In genomic region chr9:79623799-79624721, GRCh38 we compare ENCODE assay signal across 8 cellular contexts. TPM values are rescaled to one million over a fixed set of nuclear protein-coding genes. Genes with fewer than 3 reads are reported as not detected.
A peak's percentile ranks its signal among the peaks of the same experiment; 100 is the strongest.
DNase-seq lines count a peak whose midpoint lies in the region; ATAC-seq, FAIRE-seq and TF ChIP-seq lines count a peak whose summit lies in the region.

No MANE protein-coding gene starts in this region.

- no peak overlapping the region for H3K9ac ChIP-seq in kidney (ENCODE audit: low read length in 2 of 2)

- no peaks in the 10 kb centered on the region for H3K27me3 Mint-ChIP-seq in CD4-positive, alpha-beta memory T cell
- no peaks in the 10 kb centered on the region for H3K27me3 Mint-ChIP-seq in chondrocyte (ENCODE audit: low read depth)
- H3K27me3 Mint-ChIP-seq in naive thymus-derived CD8-positive, alpha-beta T cell, result no peaks in the 10 kb centered on the region

- no peak for TF ChIP-seq POLR2A in suprapubic skin (IDR thresholded peaks at IDR 0.05)

- no peak overlapping the region for H3K4me3 ChIP-seq in CD4-positive, alpha-beta memory T cell (ENCODE audit: low read length in 2 of 2)
- no peak overlapping the region for H3K4me3 ChIP-seq in suprapubic skin
- H3K4me3 ChIP-seq in kidney (ENCODE audit: low read length in 2 of 2), result no peak overlapping the region

- H3K4me1 Mint-ChIP-seq in CD4-positive, alpha-beta memory T cell, result peaks cover 37 to 75% (median 53%) of the 10 kb centered on the region in 4 donors
- H3K4me1 Mint-ChIP-seq in chondrocyte (ENCODE audit: low read depth), result peaks cover 37% of the 10 kb centered on the region
- peaks cover 37 to 76% (median 60%) of the 10 kb centered on the region in 4 donors for H3K4me1 Mint-ChIP-seq in naive thymus-derived CD8-positive, alpha-beta T cell

- intact Hi-C loops in CD4-positive, alpha-beta memory T cell (cut with micrococcal nuclease), result loop anchor here (1.0 kb wide), 1 partner anchor 53 kb away; the partner anchor contains the start of gene TLE4
- intact Hi-C loops in kidney (cut with DNase I), result no loop called here

- H3K36me3 ChIP-seq in CD4-positive, alpha-beta memory T cell (ENCODE audit: insufficient read depth, low read length), result no peaks in the 10 kb centered on the region
- H3K36me3 ChIP-seq in suprapubic skin, result no peaks in the 10 kb centered on the region
- H3K36me3 ChIP-seq in kidney (ENCODE audit: control insufficient read depth in 1 of 2, insufficient read depth in 2 of 2, low read length in 2 of 2), result no peaks in the 10 kb centered on the region

- peak overlapping the region; percentile 1 for H3K27ac ChIP-seq in CD4-positive, alpha-beta memory T cell (ENCODE audit: low read depth, low read length)
- H3K27ac ChIP-seq in RWPE1 (no peak overlapping the region), suprapubic skin (no peak overlapping the region), kidney (ENCODE audit: low read depth in 2 of 2, low read length in 2 of 2) (no peak overlapping the region)

- TF ChIP-seq CTCF in RWPE1 (conservative IDR thresholded peaks at IDR 0.05; ENCODE audit: low read depth), result no peak
- no peak for TF ChIP-seq CTCF in chondrocyte (IDR thresholded peaks at IDR 0.05)
- no peak for TF ChIP-seq CTCF in suprapubic skin (IDR thresholded peaks at IDR 0.05)
- TF ChIP-seq CTCF in kidney (IDR thresholded peaks at IDR 0.05; ENCODE audit: borderline replicate concordance, extremely low read depth, insufficient read depth), result no peak

- H3K9me3 ChIP-seq in CD4-positive, alpha-beta memory T cell (ENCODE audit: control insufficient read depth in 1 of 2, low read length in 2 of 2), result no peaks in the 10 kb centered on the region
- H3K9me3 ChIP-seq in suprapubic skin, result no peaks in the 10 kb centered on the region
- H3K9me3 ChIP-seq in kidney (ENCODE audit: control insufficient read depth in 1 of 2, low read length in 2 of 2), result no peaks in the 10 kb centered on the region

- WGBS in suprapubic skin, result 54% methylated on average over 6 of the region's 6 CpGs

- ATAC-seq in GM19043 (IDR thresholded peaks at IDR 0.05; ENCODE audit: low read depth, unreplicated experiment) (peak; percentile 93), HG03095 (IDR thresholded peaks at IDR 0.05; ENCODE audit: unreplicated experiment) (peak; percentile 85)
- peak; percentile 71 to 81 for ATAC-seq in naive thymus-derived CD8-positive, alpha-beta T cell

- H3K27ac Mint-ChIP-seq in CD4-positive, alpha-beta memory T cell, result peak overlapping the region; percentile 80 to 94 (median 88)
- H3K27ac Mint-ChIP-seq in chondrocyte (ENCODE audit: unreplicated experiment), result peak overlapping the region; percentile 58
- H3K27ac Mint-ChIP-seq in naive thymus-derived CD8-positive, alpha-beta T cell, result peak overlapping the region; percentile 4 to 90 (median 84)

- H3K9me3 Mint-ChIP-seq in CD4-positive, alpha-beta memory T cell, result no peaks in the 10 kb centered on the region
- no peaks in the 10 kb centered on the region for H3K9me3 Mint-ChIP-seq in chondrocyte (ENCODE audit: low read depth)
- peaks cover 0 to 3% (median 0%) of the 10 kb centered on the region in 9 donors for H3K9me3 Mint-ChIP-seq in naive thymus-derived CD8-positive, alpha-beta T cell

- no peak for FAIRE-seq in kidney (lab: Jason Lieb, UNC)

- DNase-seq in CD4-positive, alpha-beta memory T cell, result peak; percentile 38 to 67 (median 50)
- DNase-seq in RWPE1 (ENCODE audit: low spot score), result peak; percentile 82
- no peak for DNase-seq in chondrocyte (ENCODE audit: low spot score)
- peak in 4 of 10 donors; percentile 2 to 51 (median 30) for DNase-seq in naive thymus-derived CD8-positive, alpha-beta T cell
- no peak for DNase-seq in suprapubic skin (ENCODE audit: low spot score in 2 of 2)
- DNase-seq in kidney, result no peak

- POLR2A ChIA-PET in CD4-positive, alpha-beta memory T cell (lab: Charles Lee; ENCODE audit: partially characterized antibody), result interaction anchor here (0.6 to 2.3 kb wide), 19 partner anchors 8 to 79 kb away, joined by 3 to 27 read pairs (median 4); partner anchors contain the start of gene TLE4
- POLR2A ChIA-PET in RWPE1 (lab: Yijun Ruan, JAX; ENCODE audit: low non-redundant PET), result interaction anchor here (0.6 kb wide), 1 partner anchor 53 kb away, joined by 5 read pairs; the partner anchor contains the start of gene TLE4
- POLR2A ChIA-PET in naive thymus-derived CD8-positive, alpha-beta T cell (lab: Charles Lee), result interaction anchor here (1.0 to 2.2 kb wide), 2 partner anchors 41 to 52 kb away, joined by 3 to 12 read pairs; partner anchors contain the start of gene TLE4

- no peaks in the 10 kb centered on the region for H3K27me3 ChIP-seq in CD4-positive, alpha-beta memory T cell (ENCODE audit: insufficient read depth, low read length)
- no peaks in the 10 kb centered on the region for H3K27me3 ChIP-seq in suprapubic skin

- H3K4me1 ChIP-seq in CD4-positive, alpha-beta memory T cell (ENCODE audit: insufficient read depth, low read length), result peaks cover 27% of the 10 kb centered on the region
- H3K4me1 ChIP-seq in suprapubic skin (peaks cover 8% of the 10 kb centered on the region), kidney (ENCODE audit: control insufficient read depth in 1 of 2, insufficient read depth in 1 of 2, low read depth in 1 of 2, low read length in 2 of 2) (no peaks in the 10 kb centered on the region)

- peak overlapping the region in 7 of 8 donors; percentile 43 to 83 (median 73) for H3K4me3 Mint-ChIP-seq in CD4-positive, alpha-beta memory T cell
- no peak overlapping the region for H3K4me3 Mint-ChIP-seq in chondrocyte (ENCODE audit: unreplicated experiment)
- peak overlapping the region; percentile 61 to 88 (median 74) for H3K4me3 Mint-ChIP-seq in naive thymus-derived CD8-positive, alpha-beta T cell

- H3K36me3 Mint-ChIP-seq in CD4-positive, alpha-beta memory T cell, result peaks cover 10 to 16% of the 10 kb centered on the region in 2 donors
- H3K36me3 Mint-ChIP-seq in chondrocyte (ENCODE audit: low read depth), result peaks cover 4% of the 10 kb centered on the region
- H3K36me3 Mint-ChIP-seq in naive thymus-derived CD8-positive, alpha-beta T cell, result peaks cover 0 to 15% (median 15%) of the 10 kb centered on the region in 3 donors

- CTCF ChIA-PET in CD4-positive, alpha-beta memory T cell (lab: Charles Lee; ENCODE audit: partially characterized antibody), result interaction anchor here (0.7 to 1.7 kb wide), 8 partner anchors 11 to 143 kb away, joined by 3 to 7 read pairs (median 3); partner anchors contain the start of gene TLE4
- CTCF ChIA-PET in RWPE1 (lab: Yijun Ruan, JAX), result interaction anchor here (0.6 to 1.0 kb wide), 2 partner anchors 114 to 466 kb away, joined by 3 to 4 read pairs; no protein-coding TSS in a partner anchor

- TF ChIP-seq EP300 in suprapubic skin (IDR thresholded peaks at IDR 0.05), result no peak

RNA-seq across cellular contexts. Expression of gene TLE4, which starts 52.3 kb away (rescaled TPM):
- total RNA-seq in CD4-positive, alpha-beta memory T cell, result 100 to 1,000 TPM in 1 of 2 experiments, 10 to 100 TPM in 1; 98.6 to 101 TPM
- polyA plus RNA-seq in CD4-positive, alpha-beta memory T cell, result 10 to 100 TPM; 27.9 to 45.7 TPM
- total RNA-seq in chondrocyte (62.3 to 82.5 TPM (median 66.0 TPM) in 3 replicates), suprapubic skin (100 to 1,000 TPM in 1 of 4 donors, 10 to 100 TPM in 3; 44.3 to 109 (median 67.0) TPM), kidney (35.7 TPM)
- 100 to 1,000 TPM; 101 to 110 TPM for total RNA-seq in naive thymus-derived CD8-positive, alpha-beta T cell
- polyA plus RNA-seq in naive thymus-derived CD8-positive, alpha-beta T cell, result 10 to 100 TPM; 25.3 to 37.8 (median 35.6) TPM
- 5.5 TPM for polyA plus RNA-seq in kidney (ENCODE audit: insufficient read depth, low read depth, low replicate concordance)

Comparison
In these comparisons a context has a peak if more than half of its experiments do, and no peak if none do; other contexts are left out.
1. DNase-seq: peak in CD4-positive, alpha-beta memory T cell (5 of 5) and RWPE1 (single experiment); none in chondrocyte (single experiment), suprapubic skin (0 of 2) and kidney (single experiment).
2. Peak in every context shown above with its lines, with median percentiles within 50 percentile points of each other: H3K27ac Mint-ChIP-seq and ATAC-seq.